Comparison of ENCODE assay signal across 11 cellular contexts in genomic region chr2:204665244-204665643, GRCh38.
DNase-seq lines count a peak whose midpoint lies in the region; ATAC-seq, FAIRE-seq and TF ChIP-seq lines count a peak whose summit lies in the region.
"Had no signal": no experiment of that assay in that cellular context is flagged by ENCODE, and none has a peak within 500 bp of the region (broad histone marks: within the 10 kb centered on the region; RNA-seq: fewer than 3 reads in every experiment).

No MANE protein-coding gene starts in this region.

- H3K27ac ChIP-seq in astrocyte (ENCODE audit: low read depth, low read length) (peak overlapping the region; percentile 83), hepatocyte (peak overlapping the region; percentile 72), skeletal muscle tissue (ENCODE audit: low read depth, low read length) (peak overlapping the region; percentile 10), substantia nigra (ENCODE audit: low read depth, low read length, poor library complexity, severe bottlenecking) (no peak overlapping the region)
- H3K27ac ChIP-seq: parathyroid adenoma had no signal

- H3K36me3 Mint-ChIP-seq in astrocyte (ENCODE audit: low read depth, unreplicated experiment): no peaks in the 10 kb centered on the region
- H3K36me3 Mint-ChIP-seq in activated CD8-positive, alpha-beta T cell treated with anti-CD3 and anti-CD28 coated beads for 36 hours (ENCODE audit: low read depth): no peaks in the 10 kb centered on the region

- no peak overlapping the region for H3K4me3 ChIP-seq in astrocyte (ENCODE audit: insufficient read depth, low read depth, low read length)
- no peak overlapping the region for H3K4me3 ChIP-seq in hepatocyte
- H3K4me3 ChIP-seq in skeletal muscle tissue (ENCODE audit: low read length in 3 of 3): no peak overlapping the region

- no peaks in the 10 kb centered on the region for H3K27me3 ChIP-seq in astrocyte (ENCODE audit: insufficient read depth, low read length)
- no peaks in the 10 kb centered on the region for H3K27me3 ChIP-seq in hepatocyte
- H3K27me3 ChIP-seq in skeletal muscle tissue (ENCODE audit: control insufficient read depth in 3 of 3, insufficient read depth in 3 of 3, low read length in 3 of 3): no peaks in the 10 kb centered on the region

- peak overlapping the region; percentile 56 for H3K4me2 ChIP-seq in astrocyte (ENCODE audit: low read length)
- peak overlapping the region; percentile 12 for H3K4me2 ChIP-seq in hepatocyte

- POLR2A ChIA-PET in activated CD8-positive, alpha-beta T cell treated with anti-CD3 and anti-CD28 coated beads for 36 hours (lab: Charles Lee): no interaction called here

- 57% methylated on average over 1 of the region's 1 CpG for WGBS in hepatocyte (ENCODE audit: low lambda C conversion rate, missing lambda C conversion rate)

- H3K79me2 ChIP-seq in astrocyte (ENCODE audit: insufficient read depth, low read length): no peaks in the 10 kb centered on the region
- H3K79me2 ChIP-seq in hepatocyte: peaks cover 24% of the 10 kb centered on the region

- H3K9ac ChIP-seq in astrocyte (ENCODE audit: low read length): peak overlapping the region; percentile 44
- H3K9ac ChIP-seq in skeletal muscle tissue (ENCODE audit: low read depth in 1 of 3, low read length in 3 of 3): no peak overlapping the region
- H3K9ac ChIP-seq: parathyroid adenoma had no signal

- peak; percentile 26 for DNase-seq in HK-2 (ENCODE audit: unreplicated experiment)
- peak; percentile 89 for DNase-seq in astrocyte (ENCODE audit: low read depth)
- DNase-seq in hepatocyte (ENCODE audit: low spot score): no peak
- no peak for DNase-seq in substantia nigra (lab: John Stamatoyannopoulos, UW)
- no peak for DNase-seq in hypothalamus (lab: John Stamatoyannopoulos, UW)
- DNase-seq in activated CD8-positive, alpha-beta T cell treated with anti-CD3 and anti-CD28 coated beads for 36 hours: no peak
- DNase-seq: caudate nucleus, NCI-H2227 treated with DMSO at 0.1 percent for 48 hours had no signal

- no peaks in the 10 kb centered on the region for H3K9me3 ChIP-seq in astrocyte (ENCODE audit: insufficient read depth, low read depth, low read length)
- H3K9me3 ChIP-seq in hepatocyte (ENCODE audit: low read depth): no peaks in the 10 kb centered on the region
- no peaks in the 10 kb centered on the region for H3K9me3 ChIP-seq in skeletal muscle tissue (ENCODE audit: control insufficient read depth in 3 of 3, low read length in 3 of 3)

- TF ChIP-seq CTCF in astrocyte (IDR thresholded peaks at IDR 0.05; ENCODE audit: insufficient read depth, low read depth, low read length) (no peak), hepatocyte (IDR thresholded peaks at IDR 0.05; ENCODE audit: poor library complexity) (no peak)
- no peak for TF ChIP-seq CTCF in activated CD8-positive, alpha-beta T cell treated with anti-CD3 and anti-CD28 coated beads for 36 hours (IDR thresholded peaks at IDR 0.05)

- no peaks in the 10 kb centered on the region for H3K9me3 Mint-ChIP-seq in astrocyte (ENCODE audit: unreplicated experiment)
- H3K9me3 Mint-ChIP-seq in activated CD8-positive, alpha-beta T cell treated with anti-CD3 and anti-CD28 coated beads for 36 hours: no peaks in the 10 kb centered on the region

- no peaks in the 10 kb centered on the region for H3K9me2 ChIP-seq in hepatocyte (replicated peaks; ENCODE audit: insufficient read depth)

- peaks cover 6% of the 10 kb centered on the region for H3K4me1 Mint-ChIP-seq in astrocyte (ENCODE audit: low read depth, unreplicated experiment)
- H3K4me1 Mint-ChIP-seq in activated CD8-positive, alpha-beta T cell treated with anti-CD3 and anti-CD28 coated beads for 36 hours (ENCODE audit: low read depth): no peaks in the 10 kb centered on the region

- H4K20me1 ChIP-seq in astrocyte (ENCODE audit: insufficient read depth, low read length) (no peaks in the 10 kb centered on the region), hepatocyte (ENCODE audit: insufficient read depth, poor library complexity, severe bottlenecking) (no peaks in the 10 kb centered on the region)

- intact Hi-C loops in activated CD8-positive, alpha-beta T cell treated with anti-CD3 and anti-CD28 coated beads for 36 hours (cut with micrococcal nuclease): no loop called here

- CTCF ChIA-PET in activated CD8-positive, alpha-beta T cell treated with anti-CD3 and anti-CD28 coated beads for 36 hours (lab: Charles Lee): no interaction called here

- no peaks in the 10 kb centered on the region for H3K27me3 Mint-ChIP-seq in astrocyte (ENCODE audit: low read depth, unreplicated experiment)
- peaks cover 2% of the 10 kb centered on the region for H3K27me3 Mint-ChIP-seq in activated CD8-positive, alpha-beta T cell treated with anti-CD3 and anti-CD28 coated beads for 36 hours

- no peak overlapping the region for H3K4me3 Mint-ChIP-seq in astrocyte (ENCODE audit: unreplicated experiment)
- no peak overlapping the region for H3K4me3 Mint-ChIP-seq in activated CD8-positive, alpha-beta T cell treated with anti-CD3 and anti-CD28 coated beads for 36 hours

- H2AFZ ChIP-seq in astrocyte (ENCODE audit: low read depth, low read length) (no peak overlapping the region), hepatocyte (no peak overlapping the region)
- H2AFZ ChIP-seq: parathyroid adenoma had no signal

- H3K36me3 ChIP-seq in astrocyte (ENCODE audit: insufficient read depth, low read length): no peaks in the 10 kb centered on the region
- no peaks in the 10 kb centered on the region for H3K36me3 ChIP-seq in hepatocyte (replicated peaks; ENCODE audit: insufficient read depth, low read depth)
- H3K36me3 ChIP-seq in skeletal muscle tissue (ENCODE audit: control insufficient read depth in 3 of 3, insufficient read depth in 3 of 3, low read length in 3 of 3): no peaks in the 10 kb centered on the region

- FAIRE-seq in astrocyte (lab: Jason Lieb, UNC): peak; percentile 97

- peaks cover 14% of the 10 kb centered on the region for H3K4me1 ChIP-seq in astrocyte (ENCODE audit: insufficient read depth, low read length)
- H3K4me1 ChIP-seq in hepatocyte (ENCODE audit: insufficient read depth): peaks cover 32% of the 10 kb centered on the region
- peaks cover 0 to 6% (median 4%) of the 10 kb centered on the region in 3 donors for H3K4me1 ChIP-seq in skeletal muscle tissue (ENCODE audit: control insufficient read depth in 3 of 3, insufficient read depth in 3 of 3, low read length in 3 of 3)

- no peak for ATAC-seq in activated CD4-positive, CD25-positive, alpha-beta regulatory T cell treated with anti-CD3 and anti-CD28 coated beads, Interleukin-2, amount 50 U/mL, for 24 hours
- no peak for ATAC-seq in activated CD8-positive, alpha-beta T cell treated with anti-CD3 and anti-CD28 coated beads for 36 hours

- H3K27ac Mint-ChIP-seq in astrocyte (ENCODE audit: unreplicated experiment): no peak overlapping the region
- no peak overlapping the region for H3K27ac Mint-ChIP-seq in activated CD8-positive, alpha-beta T cell treated with anti-CD3 and anti-CD28 coated beads for 36 hours

Comparison
In these comparisons a context has a peak if more than half of its experiments do, and no peak if none do; other contexts are left out.
1. DNase-seq: peak in HK-2 (single experiment) and astrocyte (single experiment); none in hepatocyte (single experiment), substantia nigra (0 of 49), hypothalamus (0 of 51) and activated CD8-positive, alpha-beta T cell treated with anti-CD3 and anti-CD28 coated beads for 36 hours (single experiment).